In the genomic region with DNA sequence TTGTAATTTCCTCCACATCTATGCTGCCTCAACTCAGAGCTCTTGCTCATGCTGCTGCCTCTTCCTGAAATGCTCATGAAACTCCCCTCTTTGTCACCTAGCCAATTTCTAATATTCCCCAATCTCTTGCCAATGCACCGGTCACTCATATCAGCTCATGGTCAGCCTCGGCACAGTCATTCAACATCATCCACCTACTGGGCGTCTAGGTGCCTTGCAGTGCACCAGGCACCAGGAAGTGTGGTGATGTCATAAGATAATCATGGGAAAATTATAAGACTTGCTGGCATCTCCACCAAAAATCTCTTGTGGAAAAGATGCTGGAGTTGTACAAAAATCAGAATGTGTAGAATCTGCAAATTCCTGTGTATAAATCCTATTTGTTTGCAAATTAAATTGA, we compare ENCODE assay signal across 1 cellular context.
TF ChIP-seq lines count a peak whose summit lies in the region.

No MANE protein-coding gene starts in this region.

TF ChIP-seq in H1, 55 proteins besides CTCF, POLR2A, EP300 and RAD21:
- TF ChIP-seq CREB1 (IDR thresholded peaks at IDR 0.05) (no peak), TAF7 (optimal IDR thresholded peaks at IDR 0.05; ENCODE audit: borderline replicate concordance, low read depth, low read length) (no peak), SIN3A (conservative IDR thresholded peaks at IDR 0.05 in 1 of 2, IDR thresholded peaks at IDR 0.05 in 1 of 2; ENCODE audit: low read depth in 1 of 2, low read length in 2 of 2) (no peak), TEAD4 (IDR thresholded peaks at IDR 0.05; ENCODE audit: low read depth, low read length) (no peak), SAP30 (IDR thresholded peaks at IDR 0.05; ENCODE audit: insufficient read depth, insufficient replicate concordance, low read length) (no peak), KDM4A (IDR thresholded peaks at IDR 0.05; ENCODE audit: low read depth, low read length, severe bottlenecking) (no peak), SUZ12 (IDR thresholded peaks at IDR 0.05; ENCODE audit: low read length) (no peak), HDAC6 (IDR thresholded peaks at IDR 0.05; ENCODE audit: low read depth, low read length) (no peak), YY1 (IDR thresholded peaks at IDR 0.05; ENCODE audit: low read depth, low read length) (no peak), MAFK (IDR thresholded peaks at IDR 0.05; ENCODE audit: low read depth, low read length) (no peak), TBP (IDR thresholded peaks at IDR 0.05; ENCODE audit: low read depth, low read length) (no peak), CHD1 (IDR thresholded peaks at IDR 0.05; ENCODE audit: low read depth, low read length) (no peak)
- TF ChIP-seq, protein P1, sequence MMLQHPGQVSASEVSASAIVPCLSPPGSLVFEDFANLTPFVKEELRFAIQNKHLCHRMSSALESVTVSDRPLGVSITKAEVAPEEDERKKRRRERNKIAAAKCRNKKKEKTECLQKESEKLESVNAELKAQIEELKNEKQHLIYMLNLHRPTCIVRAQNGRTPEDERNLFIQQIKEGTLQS (IDR thresholded peaks at IDR 0.05; ENCODE audit: insufficient read depth, low read depth, low read length), result no peak
